In the genomic region with DNA sequence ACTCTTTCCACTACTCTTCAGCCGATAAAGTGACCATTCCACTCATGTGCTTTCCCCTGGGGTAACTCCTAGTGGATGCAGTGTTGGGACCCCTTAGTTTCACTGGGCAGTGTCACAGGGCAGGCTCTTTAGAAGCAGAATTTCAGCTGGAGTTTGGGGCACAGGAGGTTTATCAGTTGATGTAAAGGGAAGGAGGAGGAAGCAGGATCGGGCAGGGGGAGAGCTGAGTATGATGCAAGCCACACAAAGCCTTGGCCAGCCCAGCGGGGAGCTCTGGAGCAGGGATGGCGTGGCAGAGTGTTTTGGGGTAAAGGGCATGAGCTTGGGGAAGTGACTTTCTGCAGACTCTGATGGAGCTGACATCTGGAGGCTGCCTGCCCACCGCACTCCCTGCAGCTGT, we compare ENCODE assay signal across 14 cellular contexts.
"Had no signal": no experiment of that assay in that cellular context is flagged by ENCODE, and none has a peak within 500 bp of the region (broad histone marks: within the 10 kb centered on the region; RNA-seq: fewer than 3 reads in every experiment).

No MANE protein-coding gene starts in this region.

- DNase-seq: activated CD4-positive, alpha-beta T cell treated with anti-CD3 and anti-CD28 coated beads for 48 hours; activated CD8-positive, alpha-beta memory T cell treated with anti-CD3 and anti-CD28 coated beads for 24 hours; activated naive CD4-positive, alpha-beta T cell treated with Interleukin-2 at 50 U/mL for 16 hours; central memory CD4-positive, alpha-beta T cell; cortex of kidney; effector CD8-positive, alpha-beta T cell; midbrain; retina; stomach; T1000 had no signal

- H3K36me3 ChIP-seq: gastroesophageal sphincter, stomach, thoracic aorta had no signal

- H3K27me3 ChIP-seq: gastroesophageal sphincter, stomach had no signal

- H3K9ac ChIP-seq: parathyroid adenoma had no signal

- H3K4me3 ChIP-seq: gastroesophageal sphincter, skin epidermis, stomach, thoracic aorta had no signal

- ATAC-seq: gastroesophageal sphincter had no signal

- H3K79me2 ChIP-seq: parathyroid adenoma had no signal

- H2AFZ ChIP-seq: parathyroid adenoma had no signal

- H3K27ac ChIP-seq: gastroesophageal sphincter, parathyroid adenoma, skin epidermis, stomach, thoracic aorta had no signal

- H3K9me3 ChIP-seq: gastroesophageal sphincter, stomach, thoracic aorta had no signal

- H3K4me1 ChIP-seq: gastroesophageal sphincter, parathyroid adenoma, stomach had no signal
